15 cellular contexts compared by ENCODE assay signal in the genomic region with DNA sequence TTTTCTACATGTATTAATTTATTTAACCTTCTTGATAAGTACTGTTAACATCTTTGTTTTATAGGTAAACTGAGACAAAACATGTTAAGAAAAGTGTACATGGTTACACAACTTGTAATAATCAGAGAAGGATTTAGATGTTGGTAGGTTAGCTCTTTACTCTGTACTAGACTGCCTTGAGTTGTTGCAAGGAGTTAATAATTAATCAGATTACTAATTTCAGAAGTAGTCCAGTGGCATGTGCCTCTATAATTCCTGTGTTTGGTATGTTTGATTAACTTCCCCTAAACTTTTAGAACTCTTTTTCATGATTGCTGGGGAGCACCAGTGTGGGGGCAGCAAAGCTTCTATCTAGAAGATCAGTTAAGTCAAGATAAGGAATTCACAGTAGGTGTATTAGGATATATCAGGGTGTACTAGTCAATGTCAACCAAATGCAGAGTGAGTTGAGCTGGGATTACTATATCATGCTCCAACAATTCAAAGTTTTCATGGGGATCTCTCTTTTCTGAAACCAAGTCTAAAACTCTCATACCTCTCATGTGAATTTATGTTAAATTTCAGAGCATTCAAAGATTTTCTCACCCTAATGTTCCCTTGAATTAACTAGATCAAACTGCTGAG.
A peak's percentile ranks its signal among the peaks of the same experiment; 100 is the strongest.
DNase-seq lines count a peak whose midpoint lies in the region; ATAC-seq, FAIRE-seq and TF ChIP-seq lines count a peak whose summit lies in the region.
"Had no signal": no experiment of that assay in that cellular context is flagged by ENCODE, and none has a peak within 500 bp of the region (broad histone marks: within the 10 kb centered on the region; RNA-seq: fewer than 3 reads in every experiment).

No MANE protein-coding gene starts in this region.

- peaks cover 13% of the 10 kb centered on the region; the same call in 2 of the 3 replicates for H3K4me1 ChIP-seq in A549
- no peaks in the 10 kb centered on the region for H3K4me1 ChIP-seq in mammary epithelial cell (ENCODE audit: insufficient read depth, low read length)

- TF ChIP-seq EP300 in A549 (IDR thresholded peaks at IDR 0.05) = no peak

- in situ Hi-C loops in mammary epithelial cell (cut with MboI; ENCODE audit: low sequenced_read_pairs in 2 of 2) = no loop called here

- no peaks in the 10 kb centered on the region; the same call in 1 of the 2 replicates for H3K9me3 Mint-ChIP-seq in HFFc6
- H3K9me3 Mint-ChIP-seq: type B pancreatic cell had no signal

- no peak overlapping the region for H3K4me3 ChIP-seq in A549
- H3K4me3 ChIP-seq in mammary epithelial cell (replicated peaks in 1 of 3; ENCODE audit: insufficient read depth in 1 of 3, low read depth in 2 of 3, low read length in 3 of 3) = no peak overlapping the region
- H3K4me3 ChIP-seq: coronary artery had no signal

- no peak for ATAC-seq in A549
- ATAC-seq in HG02759 (IDR thresholded peaks at IDR 0.05; ENCODE audit: unreplicated experiment) = peak; percentile 93
- ATAC-seq in HG03565 (IDR thresholded peaks at IDR 0.05; ENCODE audit: unreplicated experiment) = peak; percentile 72
- ATAC-seq: Panc1 had no signal

- peak overlapping the region in 1 of 2 experiments; percentile 10; a peak in 1 of 6 replicates for H3K27ac ChIP-seq in A549
- H3K27ac ChIP-seq in mammary epithelial cell (ENCODE audit: insufficient read depth, low read depth, low read length) = no peak overlapping the region
- H3K27ac ChIP-seq: coronary artery had no signal

- CTCF ChIA-PET in A549 (lab: Yijun Ruan, JAX) (no interaction called here), mammary epithelial cell (lab: Charles Lee; ENCODE audit: low non-redundant PET) (no interaction called here)

- H3K9me3 ChIP-seq in A549 = peaks cover 3% of the 10 kb centered on the region; the same call in 1 of the 3 replicates
- H3K9me3 ChIP-seq in mammary epithelial cell (replicated peaks; ENCODE audit: insufficient read depth, low read length) = no peaks in the 10 kb centered on the region

- no TSS peak for BruUV-seq in mammary epithelial cell (replicated peaks; lab: Mats Ljungman, UMichigan)

- FAIRE-seq in A549 (lab: Jason Lieb, UNC) = no peak
- peak; percentile 59 for FAIRE-seq in GM19239 (lab: Jason Lieb, UNC)

- TF ChIP-seq POLR2A in A549 (IDR thresholded peaks at IDR 0.05; ENCODE audit: low read length) = no peak

- H3K27ac Mint-ChIP-seq in HFFc6 = no peak overlapping the region
- H3K27ac Mint-ChIP-seq: naive B cell, type B pancreatic cell had no signal

- H3K27me3 Mint-ChIP-seq in HFFc6 (ENCODE audit: insufficient read depth) = peaks cover 5% of the 10 kb centered on the region; the same call in 1 of the 2 replicates
- H3K27me3 Mint-ChIP-seq: type B pancreatic cell had no signal

- H2AFZ ChIP-seq in mammary epithelial cell (ENCODE audit: low read depth, low read length) = no peak overlapping the region

- no peaks in the 10 kb centered on the region for H3K36me3 ChIP-seq in mammary epithelial cell (ENCODE audit: insufficient read depth, low read length)

- peaks cover 8% of the 10 kb centered on the region; the same call in 1 of the 2 replicates for H3K36me3 Mint-ChIP-seq in HFFc6 (ENCODE audit: low read depth)
- H3K36me3 Mint-ChIP-seq: naive B cell, type B pancreatic cell had no signal

- H3K4me1 Mint-ChIP-seq in HFFc6 (ENCODE audit: low read depth) = peaks cover 8% of the 10 kb centered on the region; the same call in 1 of the 2 replicates
- H3K4me1 Mint-ChIP-seq: naive B cell had no signal

- no peak overlapping the region for H3K4me3 Mint-ChIP-seq in HFFc6
- H3K4me3 Mint-ChIP-seq: naive B cell, type B pancreatic cell had no signal

- peaks cover 2% of the 10 kb centered on the region for H3K27me3 ChIP-seq in mammary epithelial cell (ENCODE audit: insufficient read depth, low read length)

- dilution Hi-C loops in mammary epithelial cell (cut with HindIII; ENCODE audit: low sequenced_read_pairs) = no loop called here

- H3K79me2 ChIP-seq in mammary epithelial cell (ENCODE audit: insufficient read depth, low read length) = no peaks in the 10 kb centered on the region

- peak overlapping the region; percentile 50 for H3K4me2 ChIP-seq in A549
- H3K4me2 ChIP-seq in mammary epithelial cell (ENCODE audit: insufficient read depth, low read depth, low read length) = no peak overlapping the region

- no peak for TF ChIP-seq CTCF in A549 (IDR thresholded peaks at IDR 0.05)
- no peak for TF ChIP-seq CTCF in mammary epithelial cell (conservative IDR thresholded peaks at IDR 0.05 in 1 of 2, IDR thresholded peaks at IDR 0.05 in 1 of 2; ENCODE audit: extremely low read depth in 1 of 2, insufficient read depth in 1 of 2, low read depth in 1 of 2, low read length in 2 of 2)
- TF ChIP-seq CTCF in HFFc6 (IDR thresholded peaks at IDR 0.05) = no peak

- no peak overlapping the region for H3K9ac ChIP-seq in mammary epithelial cell (ENCODE audit: insufficient read depth, low read length)

- intact Hi-C loops in mammary epithelial cell (cut with micrococcal nuclease) = no loop called here

- no peaks in the 10 kb centered on the region for H4K20me1 ChIP-seq in mammary epithelial cell (ENCODE audit: insufficient read depth, low read length)

- no peak for TF ChIP-seq RAD21 in A549 (conservative IDR thresholded peaks at IDR 0.05 in 1 of 2, IDR thresholded peaks at IDR 0.05 in 1 of 2)

- peak in 1 of 2 experiments; percentile 12 for DNase-seq in A549 (ENCODE audit: low read depth in 1 of 2, low spot score in 1 of 2)
- peak; percentile 22 for DNase-seq in GM19239 (ENCODE audit: insufficient read length, low spot score)
- no peak for DNase-seq in hypothalamus (lab: John Stamatoyannopoulos, UW)
- no peak for DNase-seq in mammary epithelial cell
- no peak for DNase-seq in HFFc6
- no peak for DNase-seq in DMS79 (lab: John Stamatoyannopoulos, UW)
- DNase-seq: activated CD8-positive, alpha-beta memory T cell treated with anti-CD3 and anti-CD28 coated beads for 24 hours; naive B cell; NCI-H2227 treated with DMSO at 0.1 percent for 48 hours; T-helper 9 cell had no signal

- POLR2A ChIA-PET in A549 (lab: Yijun Ruan, JAX) = no interaction called here

TF ChIP-seq in A549, 52 proteins besides CTCF, POLR2A, EP300 and RAD21:
- no peak for TF ChIP-seq EHMT2 (IDR thresholded peaks at IDR 0.05; ENCODE audit: low read depth)
- TF ChIP-seq MAZ (IDR thresholded peaks at IDR 0.05; ENCODE audit: borderline replicate concordance, low read depth, low read length) = no peak

Comparison
In these comparisons a context has a peak if more than half of its experiments do, and no peak if none do; other contexts are left out.
1. ATAC-seq: peak in HG02759 (single experiment) and HG03565 (single experiment); none in A549 (0 of 2).